7 cellular contexts compared by ENCODE assay signal in genomic region chr13:98978280-98978679, GRCh38. TPM values are rescaled to one million over a fixed set of nuclear protein-coding genes. Genes with fewer than 3 reads are reported as not detected.
DNase-seq lines count a peak whose midpoint lies in the region; ATAC-seq and TF ChIP-seq lines count a peak whose summit lies in the region.

No MANE protein-coding gene starts in this region.

- H3K27ac ChIP-seq in lower lobe of right lung (peak overlapping the region; percentile 68), transverse colon (peak overlapping the region; percentile 50 to 71 (median 67))
- H3K27ac ChIP-seq in CD8-positive, alpha-beta T cell (ENCODE audit: low read depth, low read length), result no peak overlapping the region

- in situ Hi-C loops in transverse colon (cut with MboI; ENCODE audit: low pct_ligation_motif_present in 1 of 4, low pct_unique_long_range_greater_than_20kb in 1 of 4, low sequenced_read_pairs in 3 of 4), result no loop called here

- H3K36me3 ChIP-seq in lower lobe of right lung (no peaks in the 10 kb centered on the region), transverse colon (no peaks in the 10 kb centered on the region)
- H3K36me3 ChIP-seq in CD8-positive, alpha-beta T cell (ENCODE audit: insufficient read depth, low read length), result no peaks in the 10 kb centered on the region

- peaks cover 89% of the 10 kb centered on the region for H3K4me1 Mint-ChIP-seq in CD8-positive, alpha-beta T cell (ENCODE audit: low read depth)

- H3K4me3 Mint-ChIP-seq in CD8-positive, alpha-beta T cell, result no peak overlapping the region

- TF ChIP-seq POLR2A in transverse colon (IDR thresholded peaks at IDR 0.05) (no peak), lower leg skin (IDR thresholded peaks at IDR 0.05) (no peak)

- H3K27ac Mint-ChIP-seq in CD8-positive, alpha-beta T cell, result no peak overlapping the region

- H3K4me3 ChIP-seq in choroid plexus epithelial cell (ENCODE audit: low read depth, low read length) (peak overlapping the region; percentile 55), lower lobe of right lung (peak overlapping the region; percentile 54), transverse colon (peak overlapping the region in 2 of 4 donors; percentile 17 to 48), lower leg skin (ENCODE audit: low read depth, poor library complexity, severe bottlenecking) (no peak overlapping the region)
- H3K4me3 ChIP-seq in CD8-positive, alpha-beta T cell (ENCODE audit: low read depth, low read length), result no peak overlapping the region

- TF ChIP-seq EP300 in Ishikawa (IDR thresholded peaks at IDR 0.05; ENCODE audit: borderline replicate concordance) (peak; percentile 79; the same call in 1 of the 2 replicates), transverse colon (IDR thresholded peaks at IDR 0.05; ENCODE audit: low read depth) (no peak)

- intact Hi-C loops in lower lobe of right lung (cut with DNase I), result no loop called here
- intact Hi-C loops in transverse colon (cut with DNase I; ENCODE audit: low total_unique reads), result no loop called here
- intact Hi-C loops in lower leg skin (cut with DNase I; ENCODE audit: low total_unique reads), result no loop called here
- intact Hi-C loops in CD8-positive, alpha-beta T cell (cut with DNase I, micrococcal nuclease), result no loop called here

- H3K4me1 ChIP-seq in lower lobe of right lung (peaks cover 37% of the 10 kb centered on the region), transverse colon (peaks cover 21 to 37% (median 22%) of the 10 kb centered on the region in 4 donors)
- H3K4me1 ChIP-seq in CD8-positive, alpha-beta T cell (ENCODE audit: insufficient read depth, low read length), result peaks cover 67% of the 10 kb centered on the region

- WGBS in transverse colon (ENCODE audit: low coverage in 1 of 2), 2 donors, result 15 to 19% methylated on average over 3 of the region's 3 CpGs
- WGBS in lower leg skin, 2 donors, result 19 to 21% methylated on average over 3 of the region's 3 CpGs

- H3K9me3 ChIP-seq in lower lobe of right lung (no peaks in the 10 kb centered on the region), transverse colon (no peaks in the 10 kb centered on the region)
- H3K9me3 ChIP-seq in CD8-positive, alpha-beta T cell (ENCODE audit: low read length), result no peaks in the 10 kb centered on the region

- H3K36me3 Mint-ChIP-seq in CD8-positive, alpha-beta T cell, result no peaks in the 10 kb centered on the region

- 0 out of 2 replicates have a peak, but pooled peaks have one; percentile 6 for TF ChIP-seq RAD21 in Ishikawa (IDR thresholded peaks at IDR 0.05; ENCODE audit: low read depth)

- POLR2A ChIA-PET in CD8-positive, alpha-beta T cell (lab: Charles Lee), result interaction anchor here (0.7 to 1.0 kb wide), 2 partner anchors 9 to 437 kb away, joined by 3 to 4 read pairs; no protein-coding TSS in a partner anchor

- TF ChIP-seq CTCF in choroid plexus epithelial cell (conservative IDR thresholded peaks at IDR 0.05; ENCODE audit: low read depth, low read length), result no peak
- no peak for TF ChIP-seq CTCF in lower lobe of right lung (IDR thresholded peaks at IDR 0.05)
- TF ChIP-seq CTCF in transverse colon (IDR thresholded peaks at IDR 0.05), result no peak
- TF ChIP-seq CTCF in lower leg skin (IDR thresholded peaks at IDR 0.05), result no peak
- TF ChIP-seq CTCF in CD8-positive, alpha-beta T cell (IDR thresholded peaks at IDR 0.05), result no peak

- CTCF ChIA-PET in CD8-positive, alpha-beta T cell (lab: Charles Lee), result interaction anchor here (0.5 to 1.1 kb wide), 2 partner anchors 145 to 198 kb away, joined by 3 to 5 read pairs; no protein-coding TSS in a partner anchor

- ATAC-seq in lower lobe of right lung (no peak), HG02938 (IDR thresholded peaks at IDR 0.05; ENCODE audit: unreplicated experiment) (no peak)
- no peak for ATAC-seq in CD8-positive, alpha-beta T cell

- H3K27me3 ChIP-seq in lower lobe of right lung (ENCODE audit: low read depth) (no peaks in the 10 kb centered on the region), transverse colon (no peaks in the 10 kb centered on the region)
- no peaks in the 10 kb centered on the region for H3K27me3 ChIP-seq in CD8-positive, alpha-beta T cell (ENCODE audit: insufficient read depth, low read length)

- H3K9me3 Mint-ChIP-seq in CD8-positive, alpha-beta T cell, result no peaks in the 10 kb centered on the region

- no peaks in the 10 kb centered on the region for H3K27me3 Mint-ChIP-seq in CD8-positive, alpha-beta T cell (ENCODE audit: low read depth)

- DNase-seq in choroid plexus epithelial cell (ENCODE audit: low read depth), result peak; percentile 91
- no peak for DNase-seq in lower lobe of right lung
- DNase-seq in transverse colon, result no peak
- DNase-seq in lower leg skin (ENCODE audit: low spot score in 2 of 2), result no peak
- DNase-seq in CD8-positive, alpha-beta T cell, result no peak

TF ChIP-seq in Ishikawa, 13 proteins besides CTCF, POLR2A, EP300 and RAD21:
- TF ChIP-seq NFIC (IDR thresholded peaks at IDR 0.05) (peak; percentile 76), CREB1 (IDR thresholded peaks at IDR 0.05; ENCODE audit: low read depth) (no peak), TAF1 (IDR thresholded peaks at IDR 0.05; ENCODE audit: low read depth) (no peak), FOXM1 (IDR thresholded peaks at IDR 0.05; ENCODE audit: borderline replicate concordance, low read depth) (no peak; the same call in 1 of the 2 replicates), MAX (IDR thresholded peaks at IDR 0.05) (peak; percentile 73), ZBTB7A (IDR thresholded peaks at IDR 0.05; ENCODE audit: low read depth) (no peak), TCF12 (IDR thresholded peaks at IDR 0.05; ENCODE audit: low read depth) (peak; percentile 90), EGR1 (IDR thresholded peaks at IDR 0.05) (no peak), TEAD4 (IDR thresholded peaks at IDR 0.05) (peak; percentile 87), YY1 (IDR thresholded peaks at IDR 0.05; ENCODE audit: low read depth) (no peak), CEBPB (IDR thresholded peaks at IDR 0.05) (no peak), REST (IDR thresholded peaks at IDR 0.05; ENCODE audit: low read depth) (no peak)
- TF ChIP-seq, protein P1, sequence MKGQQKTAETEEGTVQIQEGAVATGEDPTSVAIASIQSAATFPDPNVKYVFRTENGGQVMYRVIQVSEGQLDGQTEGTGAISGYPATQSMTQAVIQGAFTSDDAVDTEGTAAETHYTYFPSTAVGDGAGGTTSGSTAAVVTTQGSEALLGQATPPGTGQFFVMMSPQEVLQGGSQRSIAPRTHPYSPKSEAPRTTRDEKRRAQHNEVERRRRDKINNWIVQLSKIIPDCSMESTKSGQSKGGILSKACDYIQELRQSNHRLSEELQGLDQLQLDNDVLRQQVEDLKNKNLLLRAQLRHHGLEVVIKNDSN (IDR thresholded peaks at IDR 0.05), result no peak

RNA-seq across cellular contexts. Expression of gene DOCK9, which starts 0.4 kb away (rescaled TPM):
- total RNA-seq in lower lobe of right lung, result 153 TPM
- 100 to 1,000 TPM in 1 of 4 donors, 10 to 100 TPM in 3; 44.5 to 120 (median 71.4) TPM for total RNA-seq in transverse colon
- 100 to 1,000 TPM; 189 to 292 (median 271) TPM for total RNA-seq in lower leg skin
- 10 to 100 TPM; 66.3 to 75.5 TPM for total RNA-seq in CD8-positive, alpha-beta T cell

Comparison
In these comparisons a context has a peak if more than half of its experiments do, and no peak if none do; other contexts are left out.
1. H3K4me3 ChIP-seq: peak in choroid plexus epithelial cell (single experiment) and lower lobe of right lung (single experiment); none in lower leg skin (single experiment) and CD8-positive, alpha-beta T cell (single experiment).